In genomic region chr10:84179059-84179710, GRCh38 we compare ENCODE assay signal across 9 cellular contexts. TPM values are rescaled to one million over a fixed set of nuclear protein-coding genes. Genes with fewer than 3 reads are reported as not detected.
DNase-seq lines count a peak whose midpoint lies in the region; ATAC-seq lines count a peak whose summit lies in the region.
"Had no signal": no experiment of that assay in that cellular context is flagged by ENCODE, and none has a peak within 500 bp of the region (broad histone marks: within the 10 kb centered on the region; RNA-seq: fewer than 3 reads in every experiment).

No MANE protein-coding gene starts in this region.

- H3K27me3 Mint-ChIP-seq in activated T-helper 17 cell treated with anti-CD3 and anti-CD28 coated beads, Interleukin-2, amount 50 U/mL, for 72 hours, result no peaks in the 10 kb centered on the region
- H3K27me3 Mint-ChIP-seq: activated naive CD4-positive, alpha-beta T cell treated with anti-CD3 and anti-CD28 coated beads, Interleukin-2, amount 50 U/mL, for 24 hours had no signal

- H3K4me1 Mint-ChIP-seq in activated T-helper 17 cell treated with anti-CD3 and anti-CD28 coated beads, Interleukin-2, amount 50 U/mL, for 72 hours, result peaks cover 5% of the 10 kb centered on the region

- DNase-seq in activated gamma-delta T cell treated with Interleukin-2 at 50 U/mL for 16 hours, result peak; percentile 38
- no peak for DNase-seq in activated gamma-delta T cell (lab: John Stamatoyannopoulos, UW)
- peak; percentile 58 for DNase-seq in HT1080 (ENCODE audit: low read depth)
- peak; percentile 10 for DNase-seq in medulla oblongata (ENCODE audit: extremely low spot score)
- DNase-seq in stimulated activated naive CD4-positive, alpha-beta T cell treated with Interleukin-2 at 50 U/mL for 16 hours (lab: John Stamatoyannopoulos, UW), result no peak
- no peak for DNase-seq in stimulated activated CD4-positive, alpha-beta T cell treated with anti-CD3 and anti-CD28 coated beads, Interleukin-4, amount 100 ng/mL, for 1 hour

- no peaks in the 10 kb centered on the region for H3K36me3 Mint-ChIP-seq in activated T-helper 17 cell treated with anti-CD3 and anti-CD28 coated beads, Interleukin-2, amount 50 U/mL, for 72 hours (ENCODE audit: low read depth)
- H3K36me3 Mint-ChIP-seq: activated naive CD4-positive, alpha-beta T cell treated with anti-CD3 and anti-CD28 coated beads, Interleukin-2, amount 50 U/mL, for 24 hours had no signal

- ATAC-seq in GM21723 (IDR thresholded peaks at IDR 0.05; ENCODE audit: unreplicated experiment), result peak; percentile 92
- peak; percentile 71 for ATAC-seq in activated T-helper 17 cell treated with anti-CD3 and anti-CD28 coated beads, Interleukin-2, amount 50 U/mL, for 72 hours (replicated peaks)

- H3K27ac Mint-ChIP-seq in activated T-helper 17 cell treated with anti-CD3 and anti-CD28 coated beads, Interleukin-2, amount 50 U/mL, for 72 hours, result no peak overlapping the region
- H3K27ac Mint-ChIP-seq: activated naive CD4-positive, alpha-beta T cell treated with anti-CD3 and anti-CD28 coated beads, Interleukin-2, amount 50 U/mL, for 24 hours had no signal

- H3K9me3 Mint-ChIP-seq in activated T-helper 17 cell treated with anti-CD3 and anti-CD28 coated beads, Interleukin-2, amount 50 U/mL, for 72 hours, result no peaks in the 10 kb centered on the region
- H3K9me3 Mint-ChIP-seq: activated naive CD4-positive, alpha-beta T cell treated with anti-CD3 and anti-CD28 coated beads, Interleukin-2, amount 50 U/mL, for 24 hours had no signal

- no peak overlapping the region for H3K4me3 Mint-ChIP-seq in activated T-helper 17 cell treated with anti-CD3 and anti-CD28 coated beads, Interleukin-2, amount 50 U/mL, for 72 hours
- H3K4me3 Mint-ChIP-seq: activated naive CD4-positive, alpha-beta T cell treated with anti-CD3 and anti-CD28 coated beads, Interleukin-2, amount 50 U/mL, for 24 hours had no signal

RNA-seq across cellular contexts. Expression of gene GPR15LG, which starts 5.6 kb away (rescaled TPM):
- not detected in 2 replicates for total RNA-seq in HT1080 (2014; rRNA removed; shearing (Covaris generic))
- polyA plus RNA-seq in HT1080 (2015; cell fraction: cytosol; rRNA removed), result not detected in 2 replicates
- not detected in 2 replicates for polyA plus RNA-seq in HT1080 (2015; cell fraction: nucleus; rRNA removed)
- total RNA-seq in activated T-helper 17 cell treated with anti-CD3 and anti-CD28 coated beads, Interleukin-2, amount 50 U/mL, for 72 hours, result not detected

RNA-seq across cellular contexts. Expression of gene CDHR1, which starts 15.2 kb away (rescaled TPM):
- not detected in 2 replicates for total RNA-seq in HT1080 (2014; rRNA removed; shearing (Covaris generic))
- not detected in 2 replicates for polyA plus RNA-seq in HT1080 (2015; cell fraction: cytosol; rRNA removed)
- polyA plus RNA-seq in HT1080 (2015; cell fraction: nucleus; rRNA removed), result not detected in 2 replicates
- under 1 TPM; 0.11 TPM for total RNA-seq in activated T-helper 17 cell treated with anti-CD3 and anti-CD28 coated beads, Interleukin-2, amount 50 U/mL, for 72 hours

RNA-seq across cellular contexts. Expression of gene GHITM, which starts 39.9 kb away (rescaled TPM):
- total RNA-seq in HT1080 (2014; rRNA removed; shearing (Covaris generic)), result 219 and 262 TPM in 2 replicates
- 231 and 259 TPM in 2 replicates for polyA plus RNA-seq in HT1080 (2015; cell fraction: cytosol; rRNA removed)
- polyA plus RNA-seq in HT1080 (2015; cell fraction: nucleus; rRNA removed), result 159 and 182 TPM in 2 replicates
- 100 to 1,000 TPM; 117 to 179 TPM for total RNA-seq in activated T-helper 17 cell treated with anti-CD3 and anti-CD28 coated beads, Interleukin-2, amount 50 U/mL, for 72 hours

RNA-seq across cellular contexts. Expression of gene LRIT2, which starts 46.2 kb away (rescaled TPM):
- total RNA-seq in HT1080 (2014; rRNA removed; shearing (Covaris generic)), result not detected in 2 replicates
- polyA plus RNA-seq in HT1080 (2015; cell fraction: cytosol; rRNA removed), result not detected in 2 replicates
- not detected in 2 replicates for polyA plus RNA-seq in HT1080 (2015; cell fraction: nucleus; rRNA removed)
- total RNA-seq in activated T-helper 17 cell treated with anti-CD3 and anti-CD28 coated beads, Interleukin-2, amount 50 U/mL, for 72 hours, result not detected

Comparison
In these comparisons a context has a peak if more than half of its experiments do, and no peak if none do; other contexts are left out.
1. DNase-seq: peak in activated gamma-delta T cell treated with Interleukin-2 at 50 U/mL for 16 hours (single experiment), HT1080 (single experiment) and medulla oblongata (single experiment); none in activated gamma-delta T cell (single experiment), stimulated activated naive CD4-positive, alpha-beta T cell treated with Interleukin-2 at 50 U/mL for 16 hours (single experiment) and stimulated activated CD4-positive, alpha-beta T cell treated with anti-CD3 and anti-CD28 coated beads, Interleukin-4, amount 100 ng/mL, for 1 hour (single experiment).